1 cellular context compared by ENCODE assay signal in genomic region chrX:94744786-94745185, GRCh38.
TF ChIP-seq lines count a peak whose summit lies in the region.

No MANE protein-coding gene starts in this region.

TF ChIP-seq in GM23338, 12 proteins besides CTCF, POLR2A, EP300 and RAD21 (continued from another document):
- TF ChIP-seq, protein P1, sequence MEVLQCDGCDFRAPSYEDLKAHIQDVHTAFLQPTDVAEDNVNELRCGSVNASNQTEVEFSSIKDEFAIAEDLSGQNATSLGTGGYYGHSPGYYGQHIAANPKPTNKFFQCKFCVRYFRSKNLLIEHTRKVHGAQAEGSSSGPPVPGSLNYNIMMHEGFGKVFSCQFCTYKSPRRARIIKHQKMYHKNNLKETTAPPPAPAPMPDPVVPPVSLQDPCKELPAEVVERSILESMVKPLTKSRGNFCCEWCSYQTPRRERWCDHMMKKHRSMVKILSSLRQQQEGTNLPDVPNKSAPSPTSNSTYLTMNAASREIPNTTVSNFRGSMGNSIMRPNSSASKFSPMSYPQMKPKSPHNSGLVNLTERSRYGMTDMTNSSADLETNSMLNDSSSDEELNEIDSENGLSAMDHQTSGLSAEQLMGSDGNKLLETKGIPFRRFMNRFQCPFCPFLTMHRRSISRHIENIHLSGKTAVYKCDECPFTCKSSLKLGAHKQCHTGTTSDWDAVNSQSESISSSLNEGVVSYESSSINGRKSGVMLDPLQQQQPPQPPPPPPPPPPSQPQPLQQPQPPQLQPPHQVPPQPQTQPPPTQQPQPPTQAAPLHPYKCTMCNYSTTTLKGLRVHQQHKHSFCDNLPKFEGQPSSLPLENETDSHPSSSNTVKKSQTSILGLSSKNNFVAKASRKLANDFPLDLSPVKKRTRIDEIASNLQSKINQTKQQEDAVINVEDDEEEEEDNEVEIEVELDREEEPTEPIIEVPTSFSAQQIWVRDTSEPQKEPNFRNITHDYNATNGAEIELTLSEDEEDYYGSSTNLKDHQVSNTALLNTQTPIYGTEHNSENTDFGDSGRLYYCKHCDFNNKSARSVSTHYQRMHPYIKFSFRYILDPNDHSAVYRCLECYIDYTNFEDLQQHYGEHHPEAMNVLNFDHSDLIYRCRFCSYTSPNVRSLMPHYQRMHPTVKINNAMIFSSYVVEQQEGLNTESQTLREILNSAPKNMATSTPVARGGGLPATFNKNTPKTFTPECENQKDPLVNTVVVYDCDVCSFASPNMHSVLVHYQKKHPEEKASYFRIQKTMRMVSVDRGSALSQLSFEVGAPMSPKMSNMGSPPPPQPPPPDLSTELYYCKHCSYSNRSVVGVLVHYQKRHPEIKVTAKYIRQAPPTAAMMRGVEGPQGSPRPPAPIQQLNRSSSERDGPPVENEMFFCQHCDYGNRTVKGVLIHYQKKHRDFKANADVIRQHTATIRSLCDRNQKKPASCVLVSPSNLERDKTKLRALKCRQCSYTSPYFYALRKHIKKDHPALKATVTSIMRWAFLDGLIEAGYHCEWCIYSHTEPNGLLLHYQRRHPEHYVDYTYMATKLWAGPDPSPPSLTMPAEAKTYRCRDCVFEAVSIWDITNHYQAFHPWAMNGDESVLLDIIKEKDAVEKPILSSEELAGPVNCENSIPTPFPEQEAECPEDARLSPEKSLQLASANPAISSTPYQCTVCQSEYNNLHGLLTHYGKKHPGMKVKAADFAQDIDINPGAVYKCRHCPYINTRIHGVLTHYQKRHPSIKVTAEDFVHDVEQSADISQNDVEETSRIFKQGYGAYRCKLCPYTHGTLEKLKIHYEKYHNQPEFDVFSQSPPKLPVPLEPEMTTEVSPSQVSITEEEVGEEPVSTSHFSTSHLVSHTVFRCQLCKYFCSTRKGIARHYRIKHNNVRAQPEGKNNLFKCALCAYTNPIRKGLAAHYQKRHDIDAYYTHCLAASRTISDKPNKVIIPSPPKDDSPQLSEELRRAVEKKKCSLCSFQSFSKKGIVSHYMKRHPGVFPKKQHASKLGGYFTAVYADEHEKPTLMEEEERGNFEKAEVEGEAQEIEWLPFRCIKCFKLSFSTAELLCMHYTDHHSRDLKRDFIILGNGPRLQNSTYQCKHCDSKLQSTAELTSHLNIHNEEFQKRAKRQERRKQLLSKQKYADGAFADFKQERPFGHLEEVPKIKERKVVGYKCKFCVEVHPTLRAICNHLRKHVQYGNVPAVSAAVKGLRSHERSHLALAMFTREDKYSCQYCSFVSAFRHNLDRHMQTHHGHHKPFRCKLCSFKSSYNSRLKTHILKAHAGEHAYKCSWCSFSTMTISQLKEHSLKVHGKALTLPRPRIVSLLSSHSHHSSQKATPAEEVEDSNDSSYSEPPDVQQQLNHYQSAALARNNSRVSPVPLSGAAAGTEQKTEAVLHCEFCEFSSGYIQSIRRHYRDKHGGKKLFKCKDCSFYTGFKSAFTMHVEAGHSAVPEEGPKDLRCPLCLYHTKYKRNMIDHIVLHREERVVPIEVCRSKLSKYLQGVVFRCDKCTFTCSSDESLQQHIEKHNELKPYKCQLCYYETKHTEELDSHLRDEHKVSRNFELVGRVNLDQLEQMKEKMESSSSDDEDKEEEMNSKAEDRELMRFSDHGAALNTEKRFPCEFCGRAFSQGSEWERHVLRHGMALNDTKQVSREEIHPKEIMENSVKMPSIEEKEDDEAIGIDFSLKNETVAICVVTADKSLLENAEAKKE (CRISPR knock-in tag; IDR thresholded peaks at IDR 0.05): no peak
- no peak for TF ChIP-seq ZNF114 (CRISPR knock-in tag; IDR thresholded peaks at IDR 0.05)
- no peak for TF ChIP-seq NANOG (IDR thresholded peaks at IDR 0.05; ENCODE audit: borderline replicate concordance)
- no peak for TF ChIP-seq EZH2phosphoT487 (IDR thresholded peaks at IDR 0.05; ENCODE audit: unreplicated experiment)
- TF ChIP-seq, protein P2, sequence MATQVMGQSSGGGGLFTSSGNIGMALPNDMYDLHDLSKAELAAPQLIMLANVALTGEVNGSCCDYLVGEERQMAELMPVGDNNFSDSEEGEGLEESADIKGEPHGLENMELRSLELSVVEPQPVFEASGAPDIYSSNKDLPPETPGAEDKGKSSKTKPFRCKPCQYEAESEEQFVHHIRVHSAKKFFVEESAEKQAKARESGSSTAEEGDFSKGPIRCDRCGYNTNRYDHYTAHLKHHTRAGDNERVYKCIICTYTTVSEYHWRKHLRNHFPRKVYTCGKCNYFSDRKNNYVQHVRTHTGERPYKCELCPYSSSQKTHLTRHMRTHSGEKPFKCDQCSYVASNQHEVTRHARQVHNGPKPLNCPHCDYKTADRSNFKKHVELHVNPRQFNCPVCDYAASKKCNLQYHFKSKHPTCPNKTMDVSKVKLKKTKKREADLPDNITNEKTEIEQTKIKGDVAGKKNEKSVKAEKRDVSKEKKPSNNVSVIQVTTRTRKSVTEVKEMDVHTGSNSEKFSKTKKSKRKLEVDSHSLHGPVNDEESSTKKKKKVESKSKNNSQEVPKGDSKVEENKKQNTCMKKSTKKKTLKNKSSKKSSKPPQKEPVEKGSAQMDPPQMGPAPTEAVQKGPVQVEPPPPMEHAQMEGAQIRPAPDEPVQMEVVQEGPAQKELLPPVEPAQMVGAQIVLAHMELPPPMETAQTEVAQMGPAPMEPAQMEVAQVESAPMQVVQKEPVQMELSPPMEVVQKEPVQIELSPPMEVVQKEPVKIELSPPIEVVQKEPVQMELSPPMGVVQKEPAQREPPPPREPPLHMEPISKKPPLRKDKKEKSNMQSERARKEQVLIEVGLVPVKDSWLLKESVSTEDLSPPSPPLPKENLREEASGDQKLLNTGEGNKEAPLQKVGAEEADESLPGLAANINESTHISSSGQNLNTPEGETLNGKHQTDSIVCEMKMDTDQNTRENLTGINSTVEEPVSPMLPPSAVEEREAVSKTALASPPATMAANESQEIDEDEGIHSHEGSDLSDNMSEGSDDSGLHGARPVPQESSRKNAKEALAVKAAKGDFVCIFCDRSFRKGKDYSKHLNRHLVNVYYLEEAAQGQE (IDR thresholded peaks at IDR 0.05; ENCODE audit: unreplicated experiment): no peak
- TF ChIP-seq POLR2AphosphoS5 (IDR thresholded peaks at IDR 0.05; ENCODE audit: low read depth): no peak
- TF ChIP-seq ZNF331 (CRISPR knock-in tag; IDR thresholded peaks at IDR 0.05; ENCODE audit: low read depth): no peak
- no peak for TF ChIP-seq JUNB (IDR thresholded peaks at IDR 0.05; ENCODE audit: unreplicated experiment)
